ENCODE assay signal across 1 cellular context in the genomic region with DNA sequence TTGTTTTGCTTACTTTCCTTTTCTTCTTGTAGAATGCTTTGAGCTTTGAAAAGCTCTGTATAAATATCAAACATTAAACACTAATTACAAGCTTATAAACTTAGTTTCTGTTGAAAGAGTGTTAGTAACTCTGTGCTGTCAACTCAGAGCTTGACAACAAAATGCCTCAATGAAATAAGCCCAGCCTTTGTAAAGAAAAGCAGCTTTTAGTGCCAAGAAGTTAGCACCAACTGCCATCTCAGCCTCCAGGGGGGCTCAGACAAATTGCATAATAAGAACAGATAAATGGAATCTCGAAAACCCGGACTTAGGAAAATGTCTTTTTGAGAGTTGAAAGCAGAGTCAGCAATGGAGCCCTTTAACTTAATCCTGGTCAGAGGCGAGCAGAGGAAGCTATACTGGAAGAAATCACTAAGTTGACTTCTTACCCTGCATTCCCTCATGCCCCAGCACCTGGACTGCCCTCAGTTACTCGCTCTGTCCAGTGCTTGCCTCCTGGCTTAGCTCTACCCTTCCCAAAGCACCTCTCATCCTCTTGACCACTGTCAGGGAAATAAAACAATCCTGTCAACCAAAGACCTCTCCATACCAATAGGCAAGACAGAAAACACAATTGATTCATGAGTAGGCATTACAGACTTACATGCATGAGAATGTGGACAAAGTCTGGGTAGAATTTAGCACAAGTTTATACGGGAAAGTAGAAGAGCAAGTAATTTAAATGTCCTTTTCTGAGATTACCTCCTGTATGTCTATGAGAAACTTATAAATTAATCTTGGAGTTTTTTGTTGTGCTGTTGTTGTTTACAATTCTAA.
TF ChIP-seq lines count a peak whose summit lies in the region.

No MANE protein-coding gene starts in this region.

TF ChIP-seq in GM23338, 12 proteins besides CTCF, POLR2A, EP300 and RAD21 (continued from another document):
- TF ChIP-seq EZH2phosphoT487 (IDR thresholded peaks at IDR 0.05; ENCODE audit: unreplicated experiment) (no peak), CREB1 (CRISPR knock-in tag; IDR thresholded peaks at IDR 0.05; ENCODE audit: low read depth) (no peak), POLR2AphosphoS5 (IDR thresholded peaks at IDR 0.05; ENCODE audit: low read depth) (no peak), EZH2 (IDR thresholded peaks at IDR 0.05; ENCODE audit: low read depth, unreplicated experiment) (no peak), ZNF114 (CRISPR knock-in tag; IDR thresholded peaks at IDR 0.05) (no peak), ZNF331 (CRISPR knock-in tag; IDR thresholded peaks at IDR 0.05; ENCODE audit: low read depth) (no peak), JUNB (IDR thresholded peaks at IDR 0.05; ENCODE audit: unreplicated experiment) (no peak)
